ENCODE assay signal across 1 cellular context in the genomic region with DNA sequence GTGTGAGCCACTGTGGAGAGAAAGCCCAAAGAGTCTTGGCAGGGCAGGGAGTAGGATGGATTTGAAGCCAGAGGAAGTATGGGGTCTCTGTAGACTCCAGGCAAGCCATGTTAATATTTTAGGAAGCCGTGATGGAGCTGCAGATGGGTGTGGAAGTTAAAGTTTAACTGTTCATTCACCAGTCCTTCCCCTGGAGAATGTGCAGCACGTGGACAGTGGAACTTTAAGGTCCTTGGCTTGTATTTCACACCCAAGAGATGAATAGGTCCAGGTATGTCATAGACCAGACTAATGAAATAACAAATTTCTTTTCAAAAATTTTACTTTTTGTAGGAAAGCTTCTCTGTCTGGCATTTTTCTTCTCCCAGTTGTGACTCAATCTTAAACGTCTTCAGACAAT.
TF ChIP-seq lines count a peak whose summit lies in the region.

No MANE protein-coding gene starts in this region.

TF ChIP-seq in HepG2, 621 proteins besides CTCF, POLR2A, EP300 and RAD21 (continued from another document and continues in another):
- TF ChIP-seq, protein P1, sequence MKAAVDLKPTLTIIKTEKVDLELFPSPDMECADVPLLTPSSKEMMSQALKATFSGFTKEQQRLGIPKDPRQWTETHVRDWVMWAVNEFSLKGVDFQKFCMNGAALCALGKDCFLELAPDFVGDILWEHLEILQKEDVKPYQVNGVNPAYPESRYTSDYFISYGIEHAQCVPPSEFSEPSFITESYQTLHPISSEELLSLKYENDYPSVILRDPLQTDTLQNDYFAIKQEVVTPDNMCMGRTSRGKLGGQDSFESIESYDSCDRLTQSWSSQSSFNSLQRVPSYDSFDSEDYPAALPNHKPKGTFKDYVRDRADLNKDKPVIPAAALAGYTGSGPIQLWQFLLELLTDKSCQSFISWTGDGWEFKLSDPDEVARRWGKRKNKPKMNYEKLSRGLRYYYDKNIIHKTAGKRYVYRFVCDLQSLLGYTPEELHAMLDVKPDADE (CRISPR knock-in tag; IDR thresholded peaks at IDR 0.05): no peak
- TF ChIP-seq SOX5 (CRISPR knock-in tag; IDR thresholded peaks at IDR 0.05; ENCODE audit: borderline replicate concordance) (peak; percentile 70; the same call in 1 of the 2 replicates), SAFB2 (CRISPR knock-in tag; IDR thresholded peaks at IDR 0.05; ENCODE audit: borderline replicate concordance, low read depth) (no peak), SOX13 (IDR thresholded peaks at IDR 0.05) (no peak), SOX13 (CRISPR knock-in tag; conservative IDR thresholded peaks at IDR 0.05 in 1 of 2, IDR thresholded peaks at IDR 0.05 in 1 of 2) (peak in 1 of 2 experiments; percentile 55; a peak in 2 of 4 replicates), NCOA2 (CRISPR knock-in tag; IDR thresholded peaks at IDR 0.05) (peak; percentile 68; the same call in 1 of the 2 replicates), TFDP1 (CRISPR knock-in tag; IDR thresholded peaks at IDR 0.05; ENCODE audit: borderline replicate concordance) (peak; percentile 57; the same call in 1 of the 2 replicates), MYPOP (CRISPR knock-in tag; IDR thresholded peaks at IDR 0.05) (peak; percentile 60; the same call in 1 of the 2 replicates), IRF2 (CRISPR knock-in tag; IDR thresholded peaks at IDR 0.05) (no peak), SRF (IDR thresholded peaks at IDR 0.05; ENCODE audit: low read depth, low read length) (no peak), ZNF326 (CRISPR knock-in tag; IDR thresholded peaks at IDR 0.05; ENCODE audit: borderline replicate concordance) (no peak), ZSCAN21 (CRISPR knock-in tag; IDR thresholded peaks at IDR 0.05; ENCODE audit: borderline replicate concordance) (no peak), MAFG (CRISPR knock-in tag; IDR thresholded peaks at IDR 0.05) (no peak), YEATS2 (CRISPR knock-in tag; IDR thresholded peaks at IDR 0.05; ENCODE audit: borderline replicate concordance) (no peak), NR2C2 (CRISPR knock-in tag; IDR thresholded peaks at IDR 0.05; ENCODE audit: borderline replicate concordance) (no peak), HNF4A (CRISPR knock-in tag; IDR thresholded peaks at IDR 0.05) (peak; percentile 30; the same call in 1 of the 2 replicates), PHF8 (CRISPR knock-in tag; IDR thresholded peaks at IDR 0.05) (no peak), SOX6 (IDR thresholded peaks at IDR 0.05) (no peak), SOX6 (CRISPR knock-in tag; IDR thresholded peaks at IDR 0.05) (peak; percentile 52; the same call in 1 of the 2 replicates), ZBTB37 (CRISPR knock-in tag; IDR thresholded peaks at IDR 0.05) (no peak), EED (CRISPR knock-in tag; IDR thresholded peaks at IDR 0.05) (no peak), ZBTB38 (CRISPR knock-in tag; IDR thresholded peaks at IDR 0.05) (no peak), ZNF720 (CRISPR knock-in tag; IDR thresholded peaks at IDR 0.05) (no peak), TCF7L2 (IDR thresholded peaks at IDR 0.05; ENCODE audit: low read depth, low read length) (no peak), NKX3-1 (CRISPR knock-in tag; IDR thresholded peaks at IDR 0.05) (no peak), ZHX2 (IDR thresholded peaks at IDR 0.05; ENCODE audit: low read depth) (no peak), ZHX2 (CRISPR knock-in tag; IDR thresholded peaks at IDR 0.05; ENCODE audit: borderline replicate concordance) (no peak), POLR2AphosphoS5 (IDR thresholded peaks at IDR 0.05; ENCODE audit: low read depth, low read length) (no peak), RXRB (CRISPR knock-in tag; IDR thresholded peaks at IDR 0.05; ENCODE audit: borderline replicate concordance) (0 out of 2 replicates have a peak, but pooled peaks have one; percentile 33), JUND (CRISPR knock-in tag; IDR thresholded peaks at IDR 0.05) (no peak), NFIB (CRISPR knock-in tag; IDR thresholded peaks at IDR 0.05; ENCODE audit: borderline replicate concordance) (no peak), TP53 (CRISPR knock-in tag; conservative IDR thresholded peaks at IDR 0.05) (no peak), ZNF605 (CRISPR knock-in tag; IDR thresholded peaks at IDR 0.05) (no peak)
- TF ChIP-seq, protein P2, sequence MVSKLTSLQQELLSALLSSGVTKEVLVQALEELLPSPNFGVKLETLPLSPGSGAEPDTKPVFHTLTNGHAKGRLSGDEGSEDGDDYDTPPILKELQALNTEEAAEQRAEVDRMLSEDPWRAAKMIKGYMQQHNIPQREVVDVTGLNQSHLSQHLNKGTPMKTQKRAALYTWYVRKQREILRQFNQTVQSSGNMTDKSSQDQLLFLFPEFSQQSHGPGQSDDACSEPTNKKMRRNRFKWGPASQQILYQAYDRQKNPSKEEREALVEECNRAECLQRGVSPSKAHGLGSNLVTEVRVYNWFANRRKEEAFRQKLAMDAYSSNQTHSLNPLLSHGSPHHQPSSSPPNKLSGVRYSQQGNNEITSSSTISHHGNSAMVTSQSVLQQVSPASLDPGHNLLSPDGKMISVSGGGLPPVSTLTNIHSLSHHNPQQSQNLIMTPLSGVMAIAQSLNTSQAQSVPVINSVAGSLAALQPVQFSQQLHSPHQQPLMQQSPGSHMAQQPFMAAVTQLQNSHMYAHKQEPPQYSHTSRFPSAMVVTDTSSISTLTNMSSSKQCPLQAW (CRISPR knock-in tag; IDR thresholded peaks at IDR 0.05): peak; percentile 60; the same call in 1 of the 2 replicates
- TF ChIP-seq, protein P3, sequence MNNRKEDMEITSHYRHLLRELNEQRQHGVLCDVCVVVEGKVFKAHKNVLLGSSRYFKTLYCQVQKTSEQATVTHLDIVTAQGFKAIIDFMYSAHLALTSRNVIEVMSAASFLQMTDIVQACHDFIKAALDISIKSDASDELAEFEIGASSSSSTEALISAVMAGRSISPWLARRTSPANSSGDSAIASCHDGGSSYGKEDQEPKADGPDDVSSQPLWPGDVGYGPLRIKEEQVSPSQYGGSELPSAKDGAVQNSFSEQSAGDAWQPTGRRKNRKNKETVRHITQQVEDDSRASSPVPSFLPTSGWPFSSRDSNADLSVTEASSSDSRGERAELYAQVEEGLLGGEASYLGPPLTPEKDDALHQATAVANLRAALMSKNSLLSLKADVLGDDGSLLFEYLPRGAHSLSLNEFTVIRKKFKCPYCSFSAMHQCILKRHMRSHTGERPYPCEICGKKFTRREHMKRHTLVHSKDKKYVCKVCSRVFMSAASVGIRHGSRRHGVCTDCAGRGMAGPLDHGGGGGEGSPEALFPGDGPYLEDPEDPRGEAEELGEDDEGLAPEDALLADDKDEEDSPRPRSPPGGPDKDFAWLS (CRISPR knock-in tag; IDR thresholded peaks at IDR 0.05; ENCODE audit: borderline replicate concordance): no peak
- TF ChIP-seq, protein P4, sequence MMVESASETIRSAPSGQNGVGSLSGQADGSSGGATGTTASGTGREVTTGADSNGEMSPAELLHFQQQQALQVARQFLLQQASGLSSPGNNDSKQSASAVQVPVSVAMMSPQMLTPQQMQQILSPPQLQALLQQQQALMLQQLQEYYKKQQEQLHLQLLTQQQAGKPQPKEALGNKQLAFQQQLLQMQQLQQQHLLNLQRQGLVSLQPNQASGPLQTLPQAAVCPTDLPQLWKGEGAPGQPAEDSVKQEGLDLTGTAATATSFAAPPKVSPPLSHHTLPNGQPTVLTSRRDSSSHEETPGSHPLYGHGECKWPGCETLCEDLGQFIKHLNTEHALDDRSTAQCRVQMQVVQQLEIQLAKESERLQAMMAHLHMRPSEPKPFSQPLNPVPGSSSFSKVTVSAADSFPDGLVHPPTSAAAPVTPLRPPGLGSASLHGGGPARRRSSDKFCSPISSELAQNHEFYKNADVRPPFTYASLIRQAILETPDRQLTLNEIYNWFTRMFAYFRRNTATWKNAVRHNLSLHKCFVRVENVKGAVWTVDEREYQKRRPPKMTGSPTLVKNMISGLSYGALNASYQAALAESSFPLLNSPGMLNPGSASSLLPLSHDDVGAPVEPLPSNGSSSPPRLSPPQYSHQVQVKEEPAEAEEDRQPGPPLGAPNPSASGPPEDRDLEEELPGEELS (CRISPR knock-in tag; IDR thresholded peaks at IDR 0.05): no peak
- TF ChIP-seq, protein P5, sequence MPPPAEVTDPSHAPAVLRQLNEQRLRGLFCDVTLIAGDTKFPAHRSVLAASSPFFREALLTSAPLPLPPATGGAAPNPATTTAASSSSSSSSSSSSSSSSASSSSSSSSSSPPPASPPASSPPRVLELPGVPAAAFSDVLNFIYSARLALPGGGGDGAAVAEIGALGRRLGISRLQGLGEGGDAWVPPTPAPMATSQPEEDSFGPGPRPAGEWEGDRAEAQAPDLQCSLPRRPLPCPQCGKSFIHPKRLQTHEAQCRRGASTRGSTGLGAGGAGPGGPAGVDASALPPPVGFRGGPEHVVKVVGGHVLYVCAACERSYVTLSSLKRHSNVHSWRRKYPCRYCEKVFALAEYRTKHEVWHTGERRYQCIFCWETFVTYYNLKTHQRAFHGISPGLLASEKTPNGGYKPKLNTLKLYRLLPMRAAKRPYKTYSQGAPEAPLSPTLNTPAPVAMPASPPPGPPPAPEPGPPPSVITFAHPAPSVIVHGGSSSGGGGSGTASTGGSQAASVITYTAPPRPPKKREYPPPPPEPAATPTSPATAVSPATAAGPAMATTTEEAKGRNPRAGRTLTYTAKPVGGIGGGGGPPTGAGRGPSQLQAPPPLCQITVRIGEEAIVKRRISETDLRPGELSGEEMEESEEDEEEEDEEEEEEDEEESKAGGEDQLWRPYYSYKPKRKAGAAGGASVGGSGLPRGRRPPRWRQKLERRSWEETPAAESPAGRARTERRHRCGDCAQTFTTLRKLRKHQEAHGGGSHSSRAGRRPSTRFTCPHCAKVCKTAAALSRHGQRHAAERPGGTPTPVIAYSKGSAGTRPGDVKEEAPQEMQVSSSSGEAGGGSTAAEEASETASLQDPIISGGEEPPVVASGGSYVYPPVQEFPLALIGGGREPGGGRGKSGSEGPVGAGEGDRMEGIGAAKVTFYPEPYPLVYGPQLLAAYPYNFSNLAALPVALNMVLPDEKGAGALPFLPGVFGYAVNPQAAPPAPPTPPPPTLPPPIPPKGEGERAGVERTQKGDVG (CRISPR knock-in tag; IDR thresholded peaks at IDR 0.05; ENCODE audit: borderline replicate concordance): no peak
- TF ChIP-seq, protein P6, sequence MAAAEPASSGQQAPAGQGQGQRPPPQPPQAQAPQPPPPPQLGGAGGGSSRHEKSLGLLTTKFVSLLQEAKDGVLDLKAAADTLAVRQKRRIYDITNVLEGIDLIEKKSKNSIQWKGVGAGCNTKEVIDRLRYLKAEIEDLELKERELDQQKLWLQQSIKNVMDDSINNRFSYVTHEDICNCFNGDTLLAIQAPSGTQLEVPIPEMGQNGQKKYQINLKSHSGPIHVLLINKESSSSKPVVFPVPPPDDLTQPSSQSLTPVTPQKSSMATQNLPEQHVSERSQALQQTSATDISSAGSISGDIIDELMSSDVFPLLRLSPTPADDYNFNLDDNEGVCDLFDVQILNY (CRISPR knock-in tag; conservative IDR thresholded peaks at IDR 0.05): no peak
